ENCODE assay signal across 10 cellular contexts in genomic region chr1:207964195-207964966, GRCh38. TPM values are rescaled to one million over a fixed set of nuclear protein-coding genes. Genes with fewer than 3 reads are reported as not detected.
DNase-seq lines count a peak whose midpoint lies in the region; ATAC-seq, FAIRE-seq and TF ChIP-seq lines count a peak whose summit lies in the region.
"Had no signal": no experiment of that assay in that cellular context is flagged by ENCODE, and none has a peak within 500 bp of the region (broad histone marks: within the 10 kb centered on the region; RNA-seq: fewer than 3 reads in every experiment).

No MANE protein-coding gene starts in this region.

- peak overlapping the region in 1 of 2 donors; percentile 55 for H3K27ac Mint-ChIP-seq in natural killer cell treated with Interleukin-12 subunit alpha and Interleukin-12 subunit beta and Interleukin-15 and Interleukin-18, amount 100 ng/mL, for 72 hours
- no peak overlapping the region for H3K27ac Mint-ChIP-seq in activated T-cell treated with anti-CD3 and anti-CD28 coated beads, Interleukin-2, amount 50 U/mL, for 24 hours

- peaks cover 29 to 30% of the 10 kb centered on the region in 2 donors for H3K27me3 Mint-ChIP-seq in natural killer cell treated with Interleukin-12 subunit alpha and Interleukin-12 subunit beta and Interleukin-15 and Interleukin-18, amount 100 ng/mL, for 72 hours
- peaks cover 29% of the 10 kb centered on the region for H3K27me3 Mint-ChIP-seq in activated T-cell treated with anti-CD3 and anti-CD28 coated beads, Interleukin-2, amount 50 U/mL, for 24 hours

- intact Hi-C loops in endothelial cell of umbilical vein (cut with micrococcal nuclease), result no loop called here

- H3K79me2 ChIP-seq in endothelial cell of umbilical vein (ENCODE audit: control insufficient read depth, insufficient read depth, low read length), result no peaks in the 10 kb centered on the region

- DNase-seq in AG09309 (ENCODE audit: low read depth), result no peak
- no peak for DNase-seq in NT2/D1 (ENCODE audit: low read depth, low spot score)
- peak; percentile 43 for DNase-seq in endothelial cell of umbilical vein (ENCODE audit: low read depth, low spot score)
- no peak for DNase-seq in natural killer cell treated with Interleukin-12 subunit alpha and Interleukin-12 subunit beta and Interleukin-15 and Interleukin-18, amount 100 ng/mL, for 72 hours (ENCODE audit: low spot score)
- DNase-seq in NCI-H510A (lab: John Stamatoyannopoulos, UW), result no peak
- no peak for DNase-seq in activated T-cell treated with anti-CD3 and anti-CD28 coated beads, Interleukin-2, amount 50 U/mL, for 24 hours

- no peak for ATAC-seq in natural killer cell treated with Interleukin-12 subunit alpha and Interleukin-12 subunit beta and Interleukin-15 and Interleukin-18, amount 100 ng/mL, for 72 hours
- ATAC-seq in GM18505 (IDR thresholded peaks at IDR 0.05; ENCODE audit: unreplicated experiment), result no peak
- no peak for ATAC-seq in GM19351 (IDR thresholded peaks at IDR 0.05; ENCODE audit: unreplicated experiment)

- dilution Hi-C loops in endothelial cell of umbilical vein (cut with MboI; ENCODE audit: extremely low pct_ligation_motif_present, low sequenced_read_pairs), result no loop called here

- peak overlapping the region; percentile 68 for H2AFZ ChIP-seq in endothelial cell of umbilical vein (ENCODE audit: low read depth, low read length)

- CTCF ChIA-PET in endothelial cell of umbilical vein (lab: Charles Lee), result interaction anchor here (0.7 to 7.2 kb wide), 21 partner anchors 10 to 281 kb away, joined by 3 to 321 read pairs (median 16); partner anchors contain the start of gene CD34

- no peaks in the 10 kb centered on the region for H3K9me1 ChIP-seq in endothelial cell of umbilical vein (replicated peaks; ENCODE audit: control insufficient read depth, extremely low read depth, insufficient read depth, low read length)

- H3K9ac ChIP-seq in NT2/D1 (ENCODE audit: insufficient read length, low read depth) (peak overlapping the region; percentile 66), endothelial cell of umbilical vein (replicated peaks; ENCODE audit: extremely low read depth, insufficient read depth, low read length) (peak overlapping the region; percentile 28)

- no peaks in the 10 kb centered on the region for H3K9me3 Mint-ChIP-seq in natural killer cell treated with Interleukin-12 subunit alpha and Interleukin-12 subunit beta and Interleukin-15 and Interleukin-18, amount 100 ng/mL, for 72 hours
- H3K9me3 Mint-ChIP-seq in activated T-cell treated with anti-CD3 and anti-CD28 coated beads, Interleukin-2, amount 50 U/mL, for 24 hours, result no peaks in the 10 kb centered on the region

- POLR2A ChIA-PET in endothelial cell of umbilical vein (lab: Charles Lee), result interaction anchor here (1.5 to 2.9 kb wide), 4 partner anchors 22 to 135 kb away, joined by 3 to 20 read pairs (median 11); no protein-coding TSS in a partner anchor

- TF ChIP-seq CTCF in AG09309 (IDR thresholded peaks at IDR 0.05; ENCODE audit: control insufficient read depth, insufficient read depth, low read depth, low read length, missing control alignments) (no peak), endothelial cell of umbilical vein (IDR thresholded peaks at IDR 0.05; ENCODE audit: extremely low read depth in 1 of 2, insufficient read depth in 1 of 2, low read depth in 1 of 2, low read length in 2 of 2) (no peak)

- H4K20me1 ChIP-seq in endothelial cell of umbilical vein (replicated peaks; ENCODE audit: control insufficient read depth, extremely low read depth, insufficient read depth, low read length), result no peaks in the 10 kb centered on the region

- H3K4me3 ChIP-seq in AG09309 (ENCODE audit: control insufficient read depth, low read depth, low read length) (peak overlapping the region; percentile 39), NT2/D1 (ENCODE audit: insufficient read length, low read depth) (peak overlapping the region; percentile 30), endothelial cell of umbilical vein (replicated peaks in 1 of 3; ENCODE audit: insufficient read depth in 1 of 3, low read depth in 1 of 3, low read length in 3 of 3) (peak overlapping the region in 1 of 3 experiments; percentile 13)

- H3K4me3 Mint-ChIP-seq in natural killer cell treated with Interleukin-12 subunit alpha and Interleukin-12 subunit beta and Interleukin-15 and Interleukin-18, amount 100 ng/mL, for 72 hours, result peak overlapping the region; percentile 64
- H3K4me3 Mint-ChIP-seq in activated T-cell treated with anti-CD3 and anti-CD28 coated beads, Interleukin-2, amount 50 U/mL, for 24 hours, result no peak overlapping the region

- no TSS peak for BruUV-seq in endothelial cell of umbilical vein (replicated peaks; lab: Mats Ljungman, UMichigan)

- peak overlapping the region; percentile 41 for H3K4me2 ChIP-seq in endothelial cell of umbilical vein (ENCODE audit: insufficient read depth, low read length)

- H3K27me3 ChIP-seq in NT2/D1 (ENCODE audit: insufficient read depth, insufficient read length) (peaks cover 56% of the 10 kb centered on the region), endothelial cell of umbilical vein (ENCODE audit: control insufficient read depth in 2 of 2, insufficient read depth in 2 of 2, low read length in 2 of 2) (no peaks in the 10 kb centered on the region)

- H3K27ac ChIP-seq in endothelial cell of umbilical vein (ENCODE audit: insufficient read depth, low read depth, low read length), result peak overlapping the region; percentile 56

- peaks cover 9 to 13% of the 10 kb centered on the region in 2 donors for H3K4me1 Mint-ChIP-seq in natural killer cell treated with Interleukin-12 subunit alpha and Interleukin-12 subunit beta and Interleukin-15 and Interleukin-18, amount 100 ng/mL, for 72 hours (ENCODE audit: low read depth in 2 of 2)
- H3K4me1 Mint-ChIP-seq in activated T-cell treated with anti-CD3 and anti-CD28 coated beads, Interleukin-2, amount 50 U/mL, for 24 hours (ENCODE audit: low read depth), result peaks cover 15% of the 10 kb centered on the region

- peak; percentile 71 for FAIRE-seq in endothelial cell of umbilical vein (lab: Jason Lieb, UNC)
- FAIRE-seq: islet of Langerhans had no signal

- TF ChIP-seq POLR2A in endothelial cell of umbilical vein (IDR thresholded peaks at IDR 0.05; ENCODE audit: low read depth, low read length) (no peak), GM18505 (IDR thresholded peaks at IDR 0.05; ENCODE audit: borderline replicate concordance, extremely low read depth, insufficient read depth, insufficient read length) (no peak)

- no peaks in the 10 kb centered on the region for H3K36me3 Mint-ChIP-seq in natural killer cell treated with Interleukin-12 subunit alpha and Interleukin-12 subunit beta and Interleukin-15 and Interleukin-18, amount 100 ng/mL, for 72 hours
- H3K36me3 Mint-ChIP-seq in activated T-cell treated with anti-CD3 and anti-CD28 coated beads, Interleukin-2, amount 50 U/mL, for 24 hours (ENCODE audit: low read depth), result no peaks in the 10 kb centered on the region

- H3K9me3 ChIP-seq in NT2/D1 (ENCODE audit: insufficient read depth, low read length), result no peaks in the 10 kb centered on the region
- no peaks in the 10 kb centered on the region for H3K9me3 ChIP-seq in endothelial cell of umbilical vein (replicated peaks; ENCODE audit: control insufficient read depth, insufficient read depth, low read length)

- H3K36me3 ChIP-seq in NT2/D1 (ENCODE audit: insufficient read depth, insufficient read length, low read length) (no peaks in the 10 kb centered on the region), endothelial cell of umbilical vein (ENCODE audit: control insufficient read depth in 2 of 2, extremely low read depth in 1 of 2, insufficient read depth in 2 of 2, low read length in 2 of 2) (no peaks in the 10 kb centered on the region)

- peaks cover 9% of the 10 kb centered on the region for H3K4me1 ChIP-seq in NT2/D1 (ENCODE audit: insufficient read depth, insufficient read length)
- H3K4me1 ChIP-seq in endothelial cell of umbilical vein (ENCODE audit: control insufficient read depth, extremely low read depth, insufficient read depth, low read length), result peaks cover 25% of the 10 kb centered on the region

TF ChIP-seq in endothelial cell of umbilical vein, 7 proteins besides CTCF, POLR2A, EP300 and RAD21:
- TF ChIP-seq MAX (IDR thresholded peaks at IDR 0.05; ENCODE audit: insufficient read depth, insufficient read length) (no peak), GATA2 (IDR thresholded peaks at IDR 0.05; ENCODE audit: insufficient read depth, insufficient read length, low read depth, low read length) (no peak), POLR2AphosphoS5 (IDR thresholded peaks at IDR 0.05; ENCODE audit: insufficient read depth, low read depth, low read length) (no peak), EZH2 (IDR thresholded peaks at IDR 0.05; ENCODE audit: borderline replicate concordance, low read depth, low read length, severe bottlenecking) (no peak), FOS (IDR thresholded peaks at IDR 0.05; ENCODE audit: borderline replicate concordance, insufficient read depth, low read length) (no peak), JUN (IDR thresholded peaks at IDR 0.05; ENCODE audit: borderline replicate concordance, insufficient read depth, insufficient read length, low read depth) (no peak), MYC (IDR thresholded peaks at IDR 0.05; ENCODE audit: low read depth, low read length) (no peak)

RNA-seq across cellular contexts. Expression of gene CD34, which starts 53.5 kb away (rescaled TPM):
- total RNA-seq in endothelial cell of umbilical vein, result 115 and 174 TPM in 2 replicates
- polyA plus RNA-seq in endothelial cell of umbilical vein, result 102 and 136 TPM in 2 replicates
- polyA plus RNA-seq in endothelial cell of umbilical vein (2011; cell fraction: cytosol; rRNA removed), result 39.5 and 65.4 TPM in 2 replicates
- polyA plus RNA-seq in endothelial cell of umbilical vein (2011; cell fraction: nucleus; rRNA removed), result 32.2 and 55.6 TPM in 2 replicates
- polyA plus RNA-seq in endothelial cell of umbilical vein (2012), result 16.9 and 23.7 TPM in 2 replicates
- polyA minus RNA-seq in endothelial cell of umbilical vein, result 87.5 and 111 TPM in 2 replicates
- not detected for polyA minus RNA-seq in endothelial cell of umbilical vein (2011; cell fraction: cytosol; rRNA and poly(A)+ RNA removed)
- polyA minus RNA-seq in endothelial cell of umbilical vein (2011; cell fraction: nucleus; rRNA and poly(A)+ RNA removed), result 19.8 and 20.0 TPM in 2 replicates
- not detected for total RNA-seq in natural killer cell treated with Interleukin-12 subunit alpha and Interleukin-12 subunit beta and Interleukin-15 and Interleukin-18, amount 100 ng/mL, for 72 hours
- total RNA-seq: Daoy had no signal

Comparison
In these comparisons a context has a peak if more than half of its experiments do, and no peak if none do; other contexts are left out.
1. RNA of gene CD34, which starts 53.5 kb away (total RNA-seq): 115 to 174 TPM in endothelial cell of umbilical vein; not detected in natural killer cell treated with Interleukin-12 subunit alpha and Interleukin-12 subunit beta and Interleukin-15 and Interleukin-18, amount 100 ng/mL, for 72 hours; every median in the first group is over 100 times any median in the second.